ENCODE assay signal across 18 cellular contexts in genomic region chr5:9483251-9483650, GRCh38.
DNase-seq lines count a peak whose midpoint lies in the region; TF ChIP-seq lines count a peak whose summit lies in the region.
"Had no signal": no experiment of that assay in that cellular context is flagged by ENCODE, and none has a peak within 500 bp of the region (broad histone marks: within the 10 kb centered on the region; RNA-seq: fewer than 3 reads in every experiment).

No MANE protein-coding gene starts in this region.

- TF ChIP-seq CTCF in AG04450 (IDR thresholded peaks at IDR 0.05; ENCODE audit: low read depth, low read length) (no peak), right atrium auricular region (IDR thresholded peaks at IDR 0.05) (no peak)

- H3K27ac ChIP-seq in AG04450 (ENCODE audit: low read depth, low read length), result no peak overlapping the region
- no peak overlapping the region for H3K27ac ChIP-seq in right atrium auricular region
- H3K27ac ChIP-seq: SJCRH30, thyroid gland had no signal

- H3K9me3 ChIP-seq in AG04450 (ENCODE audit: control insufficient read depth, insufficient read depth, low read length), result peaks cover 5% of the 10 kb centered on the region
- H3K9me3 ChIP-seq in right atrium auricular region, result peaks cover 0 to 3% of the 10 kb centered on the region in 2 donors
- H3K9me3 ChIP-seq: SJCRH30, thyroid gland had no signal

- CTCF ChIA-PET in AG04450 (lab: Charles Lee), result interaction anchor here (0.9 kb wide), 1 partner anchor 61 kb away, joined by 3 read pairs; no protein-coding TSS in a partner anchor

- peaks cover 0 to 6% of the 10 kb centered on the region in 2 donors for H3K4me1 ChIP-seq in right atrium auricular region
- H3K4me1 ChIP-seq: SJCRH30, thyroid gland had no signal

- no peaks in the 10 kb centered on the region for H3K27me3 ChIP-seq in AG04450 (ENCODE audit: control insufficient read depth, insufficient read depth, low read length)
- H3K27me3 ChIP-seq in right atrium auricular region, result no peaks in the 10 kb centered on the region
- H3K27me3 ChIP-seq: SJCRH30, thyroid gland had no signal

- H3K4me3 ChIP-seq in AG04450 (ENCODE audit: low read depth, low read length) (peak overlapping the region; percentile 22; the same call in 1 of the 2 replicates), right atrium auricular region (no peak overlapping the region)
- H3K4me3 ChIP-seq: SJCRH30, thyroid gland had no signal

- POLR2A ChIA-PET in AG04450 (lab: Yijun Ruan, JAX), result interaction anchor here (0.6 kb wide), 1 partner anchor 51 kb away, joined by 3 read pairs; no protein-coding TSS in a partner anchor

- in situ Hi-C loops in G401 (cut with HindIII; ENCODE audit: low sequenced_read_pairs), result no loop called here

- no peaks in the 10 kb centered on the region for H3K36me3 ChIP-seq in right atrium auricular region
- H3K36me3 ChIP-seq: SJCRH30, thyroid gland had no signal

- DNase-seq in AG04450 (ENCODE audit: low read depth, low spot score), result peak; percentile 34
- DNase-seq in HT1080 (ENCODE audit: low read depth), result peak; percentile 19
- peak; percentile 76 for DNase-seq in amniotic epithelial cell (ENCODE audit: low read depth)
- DNase-seq in kidney tubule cell (ENCODE audit: low spot score), result peak; percentile 47
- no peak for DNase-seq in right atrium auricular region (ENCODE audit: low spot score)
- no peak for DNase-seq in stimulated activated CD4-positive, alpha-beta T cell treated with anti-CD3 and anti-CD28 coated beads, Interleukin-4, amount 100 ng/mL, for 4 hours
- no peak for DNase-seq in G401 (ENCODE audit: low spot score)
- DNase-seq in D341Med (ENCODE audit: low spot score), result no peak
- DNase-seq: activated CD8-positive, alpha-beta memory T cell treated with anti-CD3 and anti-CD28 coated beads, Interleukin-2, amount 10 ng/mL, durations not matched to agents 7 days and 5 days; activated effector memory CD4-positive, alpha-beta T cell treated with Interleukin-2 at 50 U/mL for 16 hours; amygdala; CD4-positive, CD25-positive, alpha-beta regulatory T cell; left cardiac atrium; NCI-H526; right cardiac atrium; SJCRH30; stimulated activated naive CD4-positive, alpha-beta T cell; thyroid gland had no signal

Comparison
In these comparisons a context has a peak if more than half of its experiments do, and no peak if none do; other contexts are left out.
1. DNase-seq: peak in AG04450 (single experiment), HT1080 (single experiment), amniotic epithelial cell (single experiment) and kidney tubule cell (single experiment); none in right atrium auricular region (single experiment), stimulated activated CD4-positive, alpha-beta T cell treated with anti-CD3 and anti-CD28 coated beads, Interleukin-4, amount 100 ng/mL, for 4 hours (0 of 2), G401 (single experiment) and D341Med (single experiment).